ENCODE assay signal across 1 cellular context in genomic region chr6:41936073-41936837, GRCh38.
TF ChIP-seq lines count a peak whose summit lies in the region.

No MANE protein-coding gene starts in this region.

TF ChIP-seq in K562, 482 proteins besides CTCF, POLR2A, EP300 and RAD21 (continued from another document and continues in another):
- TF ChIP-seq CUX1 (CRISPR knock-in tag; IDR thresholded peaks at IDR 0.05) (no peak), HMGN3 (IDR thresholded peaks at IDR 0.05; ENCODE audit: borderline replicate concordance, extremely low read depth, insufficient read length, low read depth, low read length) (peak; percentile 77), SMARCA4 (IDR thresholded peaks at IDR 0.05) (peak; percentile 84), NR3C1 (CRISPR knock-in tag; IDR thresholded peaks at IDR 0.05) (no peak), PPARD (CRISPR knock-in tag; IDR thresholded peaks at IDR 0.05) (no peak), FOXA3 (CRISPR knock-in tag; conservative IDR thresholded peaks at IDR 0.05 in 1 of 2, IDR thresholded peaks at IDR 0.05 in 1 of 2) (no peak), CTBP1 (IDR thresholded peaks at IDR 0.05; ENCODE audit: borderline replicate concordance) (peak; percentile 93), ZNF23 (CRISPR knock-in tag; IDR thresholded peaks at IDR 0.05) (no peak), RBM34 (IDR thresholded peaks at IDR 0.05; ENCODE audit: borderline replicate concordance, insufficient read depth, low read length) (no peak), ZNF436 (CRISPR knock-in tag; IDR thresholded peaks at IDR 0.05) (no peak), ZFP36 (IDR thresholded peaks at IDR 0.05; ENCODE audit: low read depth, low read length, partially characterized antibody) (no peak), EZH2 (IDR thresholded peaks at IDR 0.05; ENCODE audit: borderline replicate concordance, low read depth, low read length) (no peak), ZNF696 (CRISPR knock-in tag; conservative IDR thresholded peaks at IDR 0.05) (no peak), ZNF583 (CRISPR knock-in tag; IDR thresholded peaks at IDR 0.05) (peak; percentile 17; the same call in 1 of the 2 replicates), ZNF212 (CRISPR knock-in tag; IDR thresholded peaks at IDR 0.05) (peak; percentile 15; the same call in 1 of the 2 replicates), ATF6 (CRISPR knock-in tag; IDR thresholded peaks at IDR 0.05) (no peak), RB1 (IDR thresholded peaks at IDR 0.05; ENCODE audit: low read depth) (no peak), ZNF280A (IDR thresholded peaks at IDR 0.05; ENCODE audit: low read depth, partially characterized antibody) (no peak), NFATC3 (IDR thresholded peaks at IDR 0.05) (no peak), NR2F6 (CRISPR knock-in tag; IDR thresholded peaks at IDR 0.05) (no peak), PYGO2 (tag; IDR thresholded peaks at IDR 0.05) (no peak; the same call in 1 of the 2 replicates), TRIM25 (IDR thresholded peaks at IDR 0.05; ENCODE audit: borderline replicate concordance) (no peak), STAG1 (CRISPR knock-in tag; IDR thresholded peaks at IDR 0.05; ENCODE audit: borderline replicate concordance) (no peak), ARID3A (IDR thresholded peaks at IDR 0.05; ENCODE audit: borderline replicate concordance, low read depth, low read length) (peak; percentile 78; the same call in 1 of the 2 replicates), AFF4 (CRISPR knock-in tag; IDR thresholded peaks at IDR 0.05) (peak; percentile 21; the same call in 1 of the 2 replicates), ZZZ3 (IDR thresholded peaks at IDR 0.05) (no peak), VEZF1 (CRISPR knock-in tag; IDR thresholded peaks at IDR 0.05) (peak; percentile 93), TEAD2 (tag; IDR thresholded peaks at IDR 0.05) (no peak), MITF (IDR thresholded peaks at IDR 0.05) (peak; percentile 56; the same call in 1 of the 2 replicates), SMAD3 (CRISPR knock-in tag; conservative IDR thresholded peaks at IDR 0.05) (peak; percentile 45; the same call in 1 of the 2 replicates), CC2D1A (IDR thresholded peaks at IDR 0.05) (peak; percentile 70), RBM39 (optimal IDR thresholded peaks at IDR 0.05; ENCODE audit: low read depth, low read length) (peak; percentile 31), IRF2 (CRISPR knock-in tag; IDR thresholded peaks at IDR 0.05) (no peak), MECOM (CRISPR knock-in tag; IDR thresholded peaks at IDR 0.05) (peak; percentile 90), RBFOX2 (IDR thresholded peaks at IDR 0.05; ENCODE audit: low read depth, low read length) (peak; percentile 67), ELF4 (CRISPR knock-in tag; IDR thresholded peaks at IDR 0.05) (no peak), SOX6 (IDR thresholded peaks at IDR 0.05) (peak; percentile 80), ZNF174 (CRISPR knock-in tag; IDR thresholded peaks at IDR 0.05) (no peak; the same call in 1 of the 2 replicates), NR2C2 (CRISPR knock-in tag; IDR thresholded peaks at IDR 0.05) (peak; percentile 77), NR2C2 (tag; IDR thresholded peaks at IDR 0.05) (peak; percentile 72; the same call in 1 of the 2 replicates), THRAP3 (IDR thresholded peaks at IDR 0.05; ENCODE audit: borderline replicate concordance) (peak; percentile 53; the same call in 1 of the 2 replicates), RFX5 (IDR thresholded peaks at IDR 0.05; ENCODE audit: low read depth, low read length) (no peak), ZNF24 (IDR thresholded peaks at IDR 0.05) (no peak; the same call in 1 of the 2 replicates), HMG20B (CRISPR knock-in tag; IDR thresholded peaks at IDR 0.05) (0 out of 2 replicates have a peak, but pooled peaks have one; percentile 22), ZNF395 (CRISPR knock-in tag; IDR thresholded peaks at IDR 0.05) (no peak)
